9 cellular contexts compared by ENCODE assay signal in the genomic region with DNA sequence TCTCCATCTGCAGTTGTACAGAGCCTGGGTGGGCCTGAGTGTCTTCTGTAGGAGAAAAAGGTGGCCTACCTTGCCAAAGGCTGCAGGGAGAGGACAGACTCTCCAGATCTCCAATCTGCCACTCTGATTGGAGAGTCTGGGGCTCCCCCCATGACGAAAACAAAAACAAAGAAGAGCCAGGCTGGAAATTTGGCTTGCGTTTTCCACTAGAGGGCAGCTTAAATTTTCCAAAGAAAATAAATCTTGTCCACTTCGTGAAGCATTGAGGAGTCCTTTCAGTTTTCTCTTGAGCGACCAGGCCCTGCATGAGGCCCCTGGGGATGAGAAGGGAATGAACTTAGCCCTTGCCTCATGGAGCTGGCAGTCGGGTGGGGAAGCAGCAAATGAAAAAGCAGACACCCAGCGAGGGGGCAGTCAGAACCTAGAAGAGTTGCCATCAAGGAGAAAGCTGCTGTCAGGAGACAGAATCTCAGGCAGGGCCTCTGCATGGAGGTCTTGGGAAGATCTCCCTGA. TPM values are rescaled to one million over a fixed set of nuclear protein-coding genes. Genes with fewer than 3 reads are reported as not detected.
DNase-seq lines count a peak whose midpoint lies in the region; ATAC-seq and TF ChIP-seq lines count a peak whose summit lies in the region.
"Had no signal": no experiment of that assay in that cellular context is flagged by ENCODE, and none has a peak within 500 bp of the region (broad histone marks: within the 10 kb centered on the region; RNA-seq: fewer than 3 reads in every experiment).

No MANE protein-coding gene starts in this region.

- H3K4me1 Mint-ChIP-seq in type B pancreatic cell (ENCODE audit: unreplicated experiment) (no peaks in the 10 kb centered on the region), natural killer cell (no peaks in the 10 kb centered on the region)
- no peaks in the 10 kb centered on the region for H3K4me1 Mint-ChIP-seq in CD4-positive, alpha-beta T cell (ENCODE audit: low read depth)

- H3K4me3 ChIP-seq in RWPE2 (ENCODE audit: severe bottlenecking) (no peak overlapping the region), fibroblast of the aortic adventitia (ENCODE audit: low read depth, low read length) (peak overlapping the region; percentile 22)

- DNase-seq in Right ventricle myocardium superior: no peak
- no peak for DNase-seq in cardiac septum (ENCODE audit: low spot score)
- DNase-seq in RWPE2 (ENCODE audit: low spot score): no peak
- peak; percentile 76 for DNase-seq in fibroblast of the aortic adventitia (ENCODE audit: low read depth)
- DNase-seq in type B pancreatic cell (ENCODE audit: extremely low spot score, unreplicated experiment): no peak
- no peak for DNase-seq in CD4-positive, alpha-beta T cell
- DNase-seq in natural killer cell: no peak
- DNase-seq in stimulated activated CD4-positive, alpha-beta T cell treated with anti-CD3 and anti-CD28 coated beads, Interleukin-1b, Interleukin-23, amount 100 ng/mL, for 48 hours: no peak

- no peaks in the 10 kb centered on the region for H3K27me3 ChIP-seq in RWPE2 (ENCODE audit: insufficient read depth, poor library complexity, severe bottlenecking)
- H3K27me3 ChIP-seq in CD4-positive, alpha-beta T cell (ENCODE audit: control insufficient read depth, insufficient read depth, low read length): no peaks in the 10 kb centered on the region

- ATAC-seq in Right ventricle myocardium superior (ENCODE audit: poor library complexity) (peak; percentile 51), RWPE2 (ENCODE audit: low read depth) (peak; percentile 48), natural killer cell (no peak)
- ATAC-seq in CD4-positive, alpha-beta T cell (ENCODE audit: poor library complexity): no peak

- H3K27me3 Mint-ChIP-seq in type B pancreatic cell (peaks cover 10% of the 10 kb centered on the region), natural killer cell (ENCODE audit: low read depth in 2 of 2) (no peaks in the 10 kb centered on the region)
- no peaks in the 10 kb centered on the region for H3K27me3 Mint-ChIP-seq in CD4-positive, alpha-beta T cell
- H3K27me3 Mint-ChIP-seq: activated naive CD8-positive, alpha-beta T cell had no signal

- POLR2A ChIA-PET in CD4-positive, alpha-beta T cell (lab: Charles Lee): no interaction called here

- H3K36me3 Mint-ChIP-seq in type B pancreatic cell (no peaks in the 10 kb centered on the region), natural killer cell (no peaks in the 10 kb centered on the region)
- H3K36me3 Mint-ChIP-seq in CD4-positive, alpha-beta T cell (ENCODE audit: low read depth): no peaks in the 10 kb centered on the region
- H3K36me3 Mint-ChIP-seq: activated naive CD8-positive, alpha-beta T cell had no signal

- H3K4me3 Mint-ChIP-seq in type B pancreatic cell: no peak overlapping the region
- no peak overlapping the region for H3K4me3 Mint-ChIP-seq in CD4-positive, alpha-beta T cell
- no peak overlapping the region for H3K4me3 Mint-ChIP-seq in natural killer cell
- H3K4me3 Mint-ChIP-seq: activated naive CD8-positive, alpha-beta T cell had no signal

- H3K27ac Mint-ChIP-seq in type B pancreatic cell: no peak overlapping the region
- no peak overlapping the region for H3K27ac Mint-ChIP-seq in CD4-positive, alpha-beta T cell
- H3K27ac Mint-ChIP-seq in natural killer cell: no peak overlapping the region
- H3K27ac Mint-ChIP-seq: activated naive CD8-positive, alpha-beta T cell had no signal

- H3K9me3 Mint-ChIP-seq in type B pancreatic cell (no peaks in the 10 kb centered on the region), natural killer cell (no peaks in the 10 kb centered on the region)
- no peaks in the 10 kb centered on the region for H3K9me3 Mint-ChIP-seq in CD4-positive, alpha-beta T cell

- H3K27ac ChIP-seq in RWPE2 (ENCODE audit: poor library complexity, severe bottlenecking): no peak overlapping the region
- H3K27ac ChIP-seq in CD4-positive, alpha-beta T cell (ENCODE audit: low read depth, low read length): no peak overlapping the region

- TF ChIP-seq CTCF in RWPE2 (IDR thresholded peaks at IDR 0.05; ENCODE audit: poor library complexity, severe bottlenecking) (peak; percentile 71), fibroblast of the aortic adventitia (IDR thresholded peaks at IDR 0.05; ENCODE audit: insufficient read depth, low read length) (peak; percentile 60), type B pancreatic cell (conservative IDR thresholded peaks at IDR 0.05) (peak; percentile 63), natural killer cell (IDR thresholded peaks at IDR 0.05) (no peak)
- no peak for TF ChIP-seq CTCF in CD4-positive, alpha-beta T cell (IDR thresholded peaks at IDR 0.05)

- CTCF ChIA-PET in CD4-positive, alpha-beta T cell (lab: Charles Lee): no interaction called here

- no peaks in the 10 kb centered on the region for H3K4me1 ChIP-seq in RWPE2 (ENCODE audit: insufficient read depth, poor library complexity, severe bottlenecking)

- H3K9me3 ChIP-seq in RWPE2 (ENCODE audit: severe bottlenecking): no peaks in the 10 kb centered on the region
- H3K9me3 ChIP-seq in CD4-positive, alpha-beta T cell (ENCODE audit: control insufficient read depth, low read length): no peaks in the 10 kb centered on the region

- intact Hi-C loops in Right ventricle myocardium superior (cut with DNase I): no loop called here
- intact Hi-C loops in cardiac septum (cut with DNase I): no loop called here
- intact Hi-C loops in CD4-positive, alpha-beta T cell (cut with DNase I, micrococcal nuclease): no loop called here
- intact Hi-C loops in natural killer cell (cut with micrococcal nuclease): no loop called here

- no peaks in the 10 kb centered on the region for H3K36me3 ChIP-seq in RWPE2 (ENCODE audit: low read depth)

RNA-seq across cellular contexts. Expression of gene SHCBP1, which starts 8.2 kb away (rescaled TPM):
- total RNA-seq in Right ventricle myocardium superior: 0.70 TPM
- 0.54 TPM for total RNA-seq in cardiac septum
- 7.6 and 28.9 TPM in 2 replicates for total RNA-seq in fibroblast of the aortic adventitia (ENCODE audit: low replicate concordance)
- total RNA-seq in type B pancreatic cell (ENCODE audit: low replicate concordance): 5.4 and 12.7 TPM in 2 replicates
- 1 to 10 TPM in 1 of 2 experiments, under 1 TPM in 1; 0.69 to 1.1 TPM for total RNA-seq in CD4-positive, alpha-beta T cell
- total RNA-seq in natural killer cell: 1 to 10 TPM; 2.2 to 3.6 (median 3.5) TPM

RNA-seq across cellular contexts. Expression of gene VPS35, which starts 59.6 kb away (rescaled TPM):
- total RNA-seq in Right ventricle myocardium superior: 89.0 TPM
- 86.9 TPM for total RNA-seq in cardiac septum
- 154 and 347 TPM in 2 replicates for total RNA-seq in fibroblast of the aortic adventitia (ENCODE audit: low replicate concordance)
- 125 and 150 TPM in 2 replicates for total RNA-seq in type B pancreatic cell (ENCODE audit: low replicate concordance)
- total RNA-seq in CD4-positive, alpha-beta T cell: 10 to 100 TPM; 34.6 to 44.1 TPM
- 10 to 100 TPM; 32.8 to 44.1 (median 43.7) TPM for total RNA-seq in natural killer cell

Comparison
In these comparisons a context has a peak if more than half of its experiments do, and no peak if none do; other contexts are left out.
1. ATAC-seq: peak in Right ventricle myocardium superior (single experiment) and RWPE2 (single experiment); none in CD4-positive, alpha-beta T cell (single experiment) and natural killer cell (0 of 3).
2. CTCF ChIP-seq: peak in RWPE2 (single experiment), fibroblast of the aortic adventitia (single experiment) and type B pancreatic cell (single experiment); none in CD4-positive, alpha-beta T cell (single experiment) and natural killer cell (single experiment).